Comparison of ENCODE assay signal across 13 cellular contexts in genomic region chr1:231387770-231388669, GRCh38. TPM values are rescaled to one million over a fixed set of nuclear protein-coding genes. Genes with fewer than 3 reads are reported as not detected.
DNase-seq lines count a peak whose midpoint lies in the region; ATAC-seq and TF ChIP-seq lines count a peak whose summit lies in the region.
"Had no signal": no experiment of that assay in that cellular context is flagged by ENCODE, and none has a peak within 500 bp of the region (broad histone marks: within the 10 kb centered on the region; RNA-seq: fewer than 3 reads in every experiment).

No MANE protein-coding gene starts in this region.

- peak overlapping the region; percentile 30 for H3K27ac Mint-ChIP-seq in activated T-helper 1 cell treated with anti-CD3 and anti-CD28 coated beads, Interleukin-12 subunit alpha, Interleukin-12 subunit beta, Interleukin-2, Interleukin-4 antibody, amounts not matched to agents 30 ng/mL and 10 ng/mL and 1 ng/mL, durations not matched to agents 14 hours and 24 hours and 36 hours
- H3K27ac Mint-ChIP-seq: GM23338 had no signal

- no peak for DNase-seq in activated CD4-positive, CD25-positive, alpha-beta regulatory T cell (lab: John Stamatoyannopoulos, UW)
- DNase-seq in MV-4-11 (lab: John Stamatoyannopoulos, UW): peak; percentile 74
- DNase-seq in activated T-helper 1 cell treated with anti-CD3 and anti-CD28 coated beads, Interleukin-12 subunit alpha, Interleukin-12 subunit beta, Interleukin-2, Interleukin-4 antibody, amounts not matched to agents 30 ng/mL and 10 ng/mL and 1 ng/mL, durations not matched to agents 14 hours and 24 hours and 36 hours (ENCODE audit: low spot score): no peak
- no peak for DNase-seq in psoas muscle
- DNase-seq in NCI-H1105 treated with DMSO at 0.1 percent for 48 hours (lab: John Stamatoyannopoulos, UW): no peak
- DNase-seq in cerebellar nuclear complex (lab: John Stamatoyannopoulos, UW): no peak
- DNase-seq: caudate nucleus, NCI-H748 treated with DMSO at 0.1 percent for 48 hours, ovary, thyroid gland had no signal

- peak; percentile 36 to 53 for ATAC-seq in activated CD4-positive, CD25-positive, alpha-beta regulatory T cell treated with anti-CD3 and anti-CD28 coated beads, Interleukin-2, amount 50 U/mL, for 24 hours
- ATAC-seq in psoas muscle (no peak), GM21515 (IDR thresholded peaks at IDR 0.05; ENCODE audit: unreplicated experiment) (no peak)
- ATAC-seq: GM23338 had no signal

- 75 to 89% (median 86%) methylated on average over 5 of the region's 5 CpGs for WGBS in psoas muscle, 3 donors

- H3K36me3 ChIP-seq in psoas muscle (ENCODE audit: insufficient read depth in 1 of 2, low read depth in 1 of 2): no peaks in the 10 kb centered on the region
- H3K36me3 ChIP-seq: ovary, thyroid gland had no signal

- H3K4me3 Mint-ChIP-seq in activated T-helper 1 cell treated with anti-CD3 and anti-CD28 coated beads, Interleukin-12 subunit alpha, Interleukin-12 subunit beta, Interleukin-2, Interleukin-4 antibody, amounts not matched to agents 30 ng/mL and 10 ng/mL and 1 ng/mL, durations not matched to agents 14 hours and 24 hours and 36 hours: no peak overlapping the region
- H3K4me3 Mint-ChIP-seq: GM23338 had no signal

- TF ChIP-seq CTCF in psoas muscle (IDR thresholded peaks at IDR 0.05): no peak

- H3K36me3 Mint-ChIP-seq in activated T-helper 1 cell treated with anti-CD3 and anti-CD28 coated beads, Interleukin-12 subunit alpha, Interleukin-12 subunit beta, Interleukin-2, Interleukin-4 antibody, amounts not matched to agents 30 ng/mL and 10 ng/mL and 1 ng/mL, durations not matched to agents 14 hours and 24 hours and 36 hours (ENCODE audit: low read depth): peaks cover 12% of the 10 kb centered on the region

- H3K4me1 Mint-ChIP-seq in activated T-helper 1 cell treated with anti-CD3 and anti-CD28 coated beads, Interleukin-12 subunit alpha, Interleukin-12 subunit beta, Interleukin-2, Interleukin-4 antibody, amounts not matched to agents 30 ng/mL and 10 ng/mL and 1 ng/mL, durations not matched to agents 14 hours and 24 hours and 36 hours (ENCODE audit: low read depth): peaks cover 43% of the 10 kb centered on the region
- H3K4me1 Mint-ChIP-seq: GM23338 had no signal

- H3K9me3 Mint-ChIP-seq in activated T-helper 1 cell treated with anti-CD3 and anti-CD28 coated beads, Interleukin-12 subunit alpha, Interleukin-12 subunit beta, Interleukin-2, Interleukin-4 antibody, amounts not matched to agents 30 ng/mL and 10 ng/mL and 1 ng/mL, durations not matched to agents 14 hours and 24 hours and 36 hours: no peaks in the 10 kb centered on the region
- H3K9me3 Mint-ChIP-seq: GM23338 had no signal

- H3K27me3 ChIP-seq in psoas muscle (ENCODE audit: insufficient read depth in 3 of 3, low read length in 2 of 3): no peaks in the 10 kb centered on the region
- H3K27me3 ChIP-seq: ovary, thyroid gland had no signal

- intact Hi-C loops in activated T-helper 1 cell treated with anti-CD3 and anti-CD28 coated beads, Interleukin-12 subunit alpha, Interleukin-12 subunit beta, Interleukin-2, Interleukin-4 antibody, amounts not matched to agents 30 ng/mL and 10 ng/mL and 1 ng/mL, durations not matched to agents 14 hours and 24 hours and 36 hours (cut with micrococcal nuclease): no loop called here
- intact Hi-C loops in psoas muscle (cut with DNase I): no loop called here

- no peak overlapping the region for H3K4me3 ChIP-seq in psoas muscle
- H3K4me3 ChIP-seq: GM23338, ovary, thyroid gland had no signal

- H3K27ac ChIP-seq in psoas muscle: peak overlapping the region; percentile 11
- H3K27ac ChIP-seq: ovary, thyroid gland had no signal

- H3K4me1 ChIP-seq in psoas muscle: peaks cover 46% of the 10 kb centered on the region

- H3K27me3 Mint-ChIP-seq in activated T-helper 1 cell treated with anti-CD3 and anti-CD28 coated beads, Interleukin-12 subunit alpha, Interleukin-12 subunit beta, Interleukin-2, Interleukin-4 antibody, amounts not matched to agents 30 ng/mL and 10 ng/mL and 1 ng/mL, durations not matched to agents 14 hours and 24 hours and 36 hours (ENCODE audit: insufficient read depth): no peaks in the 10 kb centered on the region

- H3K9me3 ChIP-seq in psoas muscle: no peaks in the 10 kb centered on the region
- H3K9me3 ChIP-seq: ovary, thyroid gland had no signal

RNA-seq across cellular contexts. Expression of gene EGLN1, which starts 34.1 kb away (rescaled TPM):
- total RNA-seq in activated T-helper 1 cell treated with anti-CD3 and anti-CD28 coated beads, Interleukin-12 subunit alpha, Interleukin-12 subunit beta, Interleukin-2, Interleukin-4 antibody, amounts not matched to agents 30 ng/mL and 10 ng/mL and 1 ng/mL, durations not matched to agents 14 hours and 24 hours and 36 hours: 17.1 and 17.8 TPM in 2 replicates
- 100 to 1,000 TPM; 158 to 532 (median 327) TPM for total RNA-seq in psoas muscle
- 100 to 1,000 TPM in 2 of 3 donors, 10 to 100 TPM in 1; 52.4 to 596 (median 201) TPM for polyA plus RNA-seq in psoas muscle

RNA-seq across cellular contexts. Expression of gene SPRTN, which starts 49.9 kb away (rescaled TPM):
- 13.5 and 14.5 TPM in 2 replicates for total RNA-seq in activated T-helper 1 cell treated with anti-CD3 and anti-CD28 coated beads, Interleukin-12 subunit alpha, Interleukin-12 subunit beta, Interleukin-2, Interleukin-4 antibody, amounts not matched to agents 30 ng/mL and 10 ng/mL and 1 ng/mL, durations not matched to agents 14 hours and 24 hours and 36 hours
- 1 to 10 TPM; 7.0 to 9.8 (median 9.2) TPM for total RNA-seq in psoas muscle
- polyA plus RNA-seq in psoas muscle: 10 to 100 TPM in 1 of 3 donors, 1 to 10 TPM in 2; 4.3 to 14.8 (median 6.2) TPM

RNA-seq across cellular contexts. Expression of gene EXOC8, which starts 50.4 kb away (rescaled TPM):
- 14.4 and 15.6 TPM in 2 replicates for total RNA-seq in activated T-helper 1 cell treated with anti-CD3 and anti-CD28 coated beads, Interleukin-12 subunit alpha, Interleukin-12 subunit beta, Interleukin-2, Interleukin-4 antibody, amounts not matched to agents 30 ng/mL and 10 ng/mL and 1 ng/mL, durations not matched to agents 14 hours and 24 hours and 36 hours
- total RNA-seq in psoas muscle: 10 to 100 TPM; 13.7 to 39.9 (median 23.5) TPM
- 10 to 100 TPM in 2 of 3 donors, 1 to 10 TPM in 1; 5.2 to 25.4 (median 12.6) TPM for polyA plus RNA-seq in psoas muscle

Comparison
In these comparisons a context has a peak if more than half of its experiments do, and no peak if none do; other contexts are left out.
1. ATAC-seq: peak in activated CD4-positive, CD25-positive, alpha-beta regulatory T cell treated with anti-CD3 and anti-CD28 coated beads, Interleukin-2, amount 50 U/mL, for 24 hours (2 of 2); none in psoas muscle (0 of 4) and GM21515 (single experiment).